In genomic region chr17:38871992-38872605, GRCh38 we compare ENCODE assay signal across 9 cellular contexts. TPM values are rescaled to one million over a fixed set of nuclear protein-coding genes. Genes with fewer than 3 reads are reported as not detected.
A peak's percentile ranks its signal among the peaks of the same experiment; 100 is the strongest.
DNase-seq lines count a peak whose midpoint lies in the region; ATAC-seq, FAIRE-seq and TF ChIP-seq lines count a peak whose summit lies in the region.
"Had no signal": no experiment of that assay in that cellular context is flagged by ENCODE, and none has a peak within 500 bp of the region (broad histone marks: within the 10 kb centered on the region; RNA-seq: fewer than 3 reads in every experiment).

No MANE protein-coding gene starts in this region.

- no peak for TF ChIP-seq CTCF in heart right ventricle (IDR thresholded peaks at IDR 0.05)
- no peak for TF ChIP-seq CTCF in GM12878 (IDR thresholded peaks at IDR 0.05 in 2 of 3, conservative IDR thresholded peaks at IDR 0.05 in 1 of 3; ENCODE audit: control insufficient read depth in 2 of 3, extremely low read depth in 1 of 3, insufficient read depth in 1 of 3, low read depth in 3 of 3, low read length in 3 of 3)

- peaks cover 10% of the 10 kb centered on the region; the same call in 1 of the 2 replicates for H4K20me1 ChIP-seq in GM12878 (ENCODE audit: control insufficient read depth, insufficient read depth)

- H3K9me3 ChIP-seq in heart right ventricle (no peaks in the 10 kb centered on the region), GM12878 (replicated peaks; ENCODE audit: control insufficient read depth, insufficient read depth, low read length) (no peaks in the 10 kb centered on the region), mesodermal cell (ENCODE audit: control insufficient read depth, low read length) (no peaks in the 10 kb centered on the region)

- no peak for DNase-seq in heart right ventricle
- DNase-seq in cardiac septum (ENCODE audit: low spot score), result no peak
- no peak for DNase-seq in GM12878 (ENCODE audit: low read depth, low spot score)
- no peak for DNase-seq in OCI-M1 (lab: John Stamatoyannopoulos, UW)
- no peak for DNase-seq in hepatic stellate cell (ENCODE audit: low spot score)
- no peak for DNase-seq in medulla oblongata (ENCODE audit: extremely low spot score)
- DNase-seq: NCI-H1105 had no signal

- POLR2A ChIA-PET in GM12878 (lab: Charles Lee), result interaction anchor here (0.5 to 6.3 kb wide), 10 partner anchors 18 to 904 kb away, joined by 3 to 61 read pairs (median 4); partner anchors contain the start of genes MLLT6, RPL19 and RPL23

- in situ Hi-C loops in GM12878 (cut with MboI), result no loop called here

- peaks cover 0 to 27% (median 0%) of the 10 kb centered on the region in 9 donors for H3K36me3 ChIP-seq in heart right ventricle
- peaks cover 0 to 9% of the 10 kb centered on the region in 2 experiments; a peak in 1 of 4 replicates for H3K36me3 ChIP-seq in GM12878 (ENCODE audit: control insufficient read depth in 2 of 2, insufficient read depth in 2 of 2, low read length in 1 of 2)
- H3K36me3 ChIP-seq in mesodermal cell (ENCODE audit: control insufficient read depth, insufficient read depth, low read length), result peaks cover 29% of the 10 kb centered on the region

- H3K4me3 ChIP-seq in heart right ventricle (peak overlapping the region in 9 of 10 donors; percentile 76 to 99 (median 96)), GM12878 (peak overlapping the region; percentile 99), mesodermal cell (ENCODE audit: extremely low read depth, insufficient read depth, low read length, poor library complexity, severe bottlenecking) (peak overlapping the region; percentile 96)

- peak overlapping the region in 9 of 10 donors; percentile 93 to 99 (median 96) for H3K27ac ChIP-seq in heart right ventricle
- H3K27ac ChIP-seq in GM12878 (ENCODE audit: control insufficient read depth, insufficient read depth), result peak overlapping the region; percentile 80
- H3K27ac ChIP-seq in mesodermal cell (ENCODE audit: low read depth, low read length, severe bottlenecking), result no peak overlapping the region

- H2AFZ ChIP-seq in GM12878 (ENCODE audit: control insufficient read depth, low read depth, low read length), result no peak overlapping the region

- H3K4me2 ChIP-seq in GM12878 (ENCODE audit: control insufficient read depth, insufficient read depth), result peak overlapping the region; percentile 95

- BruUV-seq in GM12878 (replicated peaks; lab: Mats Ljungman, UMichigan), result no TSS peak

- peaks cover 63% of the 10 kb centered on the region for H3K79me2 ChIP-seq in GM12878 (ENCODE audit: control insufficient read depth, insufficient read depth, low read length)

- peak overlapping the region; percentile 88 for H3K9ac ChIP-seq in GM12878 (ENCODE audit: control insufficient read depth, insufficient read depth, low read length)

- H3K27me3 ChIP-seq in heart right ventricle (no peaks in the 10 kb centered on the region), GM12878 (replicated peaks in 1 of 2; ENCODE audit: control insufficient read depth in 2 of 2, insufficient read depth in 2 of 2, low read length in 1 of 2) (no peaks in the 10 kb centered on the region)

- CTCF ChIA-PET in GM12878 (lab: Yijun Ruan, JAX), result interaction anchor here (0.6 to 5.4 kb wide), 20 partner anchors 9 to 294 kb away, joined by 3 to 59 read pairs (median 5); partner anchors contain the start of genes ARL5C, LASP1NB and PLXDC1

- intact Hi-C loops in heart right ventricle (cut with DNase I), result loop anchor here in 7 of 10 donors (2.0 to 10.0 kb wide), 7 partner anchors 35 to 283 kb away; partner anchors contain the start of genes PLXDC1 (in 3 of the 7) and FBXO47 (in 2 of the 7)
- intact Hi-C loops in cardiac septum (cut with DNase I), result loop anchor here (5.0 to 10.0 kb wide), 3 partner anchors 35 to 170 kb away; partner anchors contain the start of gene FBXO47
- intact Hi-C loops in GM12878 (cut with micrococcal nuclease; ENCODE audit: unreplicated experiment), result loop anchor here (10.0 kb wide), 1 partner anchor 113 kb away; no protein-coding TSS in a partner anchor

- TF ChIP-seq POLR2A in GM12878 (IDR thresholded peaks at IDR 0.05; ENCODE audit: low read depth, low read length), result no peak

- FAIRE-seq in GM12878 (lab: Jason Lieb, UNC), result peak; percentile 69

- RAD21 ChIA-PET in GM12878 (lab: Charles Lee; ENCODE audit: unreplicated experiment), result interaction anchor here (1.0 to 4.9 kb wide), 11 partner anchors 8 to 360 kb away, joined by 3 to 37 read pairs (median 5); partner anchors contain the start of genes ARL5C, LASP1NB and RPL23

- no peak for TF ChIP-seq RAD21 in GM12878 (IDR thresholded peaks at IDR 0.05; ENCODE audit: insufficient read depth, low read depth, low read length)

- SMC1A ChIA-PET in GM12878 (lab: Charles Lee; ENCODE audit: uncharacterized antibody, unreplicated experiment), result interaction anchor here (0.6 to 4.7 kb wide), 17 partner anchors 9 to 281 kb away, joined by 3 to 31 read pairs (median 5); partner anchors contain the start of genes CWC25, LASP1NB and RPL23

- H3K4me1 ChIP-seq in heart right ventricle (peaks cover 30 to 81% (median 73%) of the 10 kb centered on the region in 9 donors), GM12878 (ENCODE audit: control insufficient read depth, insufficient read depth, low read length) (peaks cover 22% of the 10 kb centered on the region), mesodermal cell (ENCODE audit: control insufficient read depth, insufficient read depth, low read length, poor library complexity, severe bottlenecking) (peaks cover 46% of the 10 kb centered on the region)

- WGBS in heart right ventricle, 2 donors, result 25 to 29% methylated on average over 5 of the region's 5 CpGs
- 0% methylated on average over 5 of the region's 5 CpGs for WGBS in GM12878 (ENCODE audit: insufficient coverage, insufficient replicate concordance, low lambda C conversion rate, missing lambda C conversion rate)
- 78 to 88% methylated on average over 1 of the region's 5 CpGs for WGBS in mesodermal cell (ENCODE audit: insufficient coverage in 2 of 2), 2 experiments

- TF ChIP-seq EP300 in GM12878 (IDR thresholded peaks at IDR 0.05; ENCODE audit: borderline replicate concordance in 1 of 2, control insufficient read depth in 1 of 2, low read depth in 2 of 2, low read length in 2 of 2), result no peak

- ATAC-seq in heart right ventricle (no peak), GM12878 (no peak), HG03097 (IDR thresholded peaks at IDR 0.05; ENCODE audit: low FRiP score, unreplicated experiment) (no peak)

RNA-seq across cellular contexts. Expression of gene LASP1, which starts 2.2 kb away (rescaled TPM):
- total RNA-seq in heart right ventricle (10 to 100 TPM; 19.5 to 56.9 (median 23.0) TPM), cardiac septum (25.3 TPM), GM12878 (2014; rRNA removed) (40.9 and 42.3 TPM in 2 replicates), GM12878 (2014; rRNA removed; fragmentation: Illumina TruSeq; extraction: Trizol) (33.8 and 37.6 TPM in 2 replicates), GM12878 (2021) (105 and 114 TPM in 2 replicates)
- polyA plus RNA-seq in heart right ventricle (10 to 100 TPM; 21.3 to 25.4 TPM), GM12878 (2011; rRNA removed) (39.4 and 47.7 TPM in 2 replicates), GM12878 (2014; fragmentation: Illumina TruSeq; extraction: Trizol) (69.5 and 81.8 TPM in 2 replicates), GM12878 (2014; fragmentation: Nextera tagmentation; extraction: Ambion mirVana) (10 to 100 TPM; 21.0 to 27.0 TPM), GM12878 (2014; rRNA removed) (78.9 and 85.4 TPM in 2 replicates), GM12878 (2016; fragmentation: Nextera tagmentation; extraction: Ambion mirVana) (10 to 100 TPM; 70.8 to 74.5 TPM)
- 86.9 and 95.9 TPM in 2 replicates for total RNA-seq in GM12878 (2013; cell fraction: nucleolus; rRNA removed)
- 52.3 TPM for polyA plus RNA-seq in GM12878 (2011; ENCODE audit: low read depth)
- polyA plus RNA-seq in GM12878 (2011; cell fraction: cytosol; rRNA removed), result 88.5 and 98.7 TPM in 2 replicates
- polyA plus RNA-seq in GM12878 (2011; cell fraction: nucleus; rRNA removed), result 47.3 and 65.2 TPM in 2 replicates
- 89.6 and 99.7 TPM in 2 replicates for polyA plus RNA-seq in GM12878 (2012)
- polyA minus RNA-seq in GM12878 (2011; rRNA and poly(A)+ RNA removed), result 53.3 and 89.4 TPM in 2 replicates
- 35.5 and 39.2 TPM in 2 replicates for polyA minus RNA-seq in GM12878 (2011; cell fraction: cytosol; rRNA and poly(A)+ RNA removed)
- polyA minus RNA-seq in GM12878 (2011; cell fraction: nucleus; rRNA and poly(A)+ RNA removed), result 19.1 and 33.7 TPM in 2 replicates
- 151 TPM for polyA plus RNA-seq in mesodermal cell (2013, experiment 1 of 2)
- polyA plus RNA-seq in mesodermal cell (2013, experiment 2 of 2), result 139 TPM

RNA-seq across cellular contexts. Expression of gene RPL23, which starts 18.6 kb away (rescaled TPM):
- total RNA-seq in heart right ventricle (100 to 1,000 TPM; 725 to 991 (median 835) TPM), cardiac septum (564 TPM), GM12878 (2014; rRNA removed) (2,317 and 2,414 TPM in 2 replicates), GM12878 (2014; rRNA removed; fragmentation: Illumina TruSeq; extraction: Trizol) (3,231 and 3,325 TPM in 2 replicates), GM12878 (2021) (2,200 and 2,256 TPM in 2 replicates)
- polyA plus RNA-seq in heart right ventricle (1,000 to 10,000 TPM; 1,798 to 2,733 TPM), GM12878 (2011; rRNA removed) (2,867 and 3,528 TPM in 2 replicates), GM12878 (2014; fragmentation: Illumina TruSeq; extraction: Trizol) (4,821 and 5,052 TPM in 2 replicates), GM12878 (2014; fragmentation: Nextera tagmentation; extraction: Ambion mirVana) (1,000 to 10,000 TPM; 3,319 to 3,754 TPM), GM12878 (2014; rRNA removed) (3,219 and 3,296 TPM in 2 replicates), GM12878 (2016; fragmentation: Nextera tagmentation; extraction: Ambion mirVana) (1,000 to 10,000 TPM; 2,341 to 2,536 TPM)
- 251 and 278 TPM in 2 replicates for total RNA-seq in GM12878 (2013; cell fraction: nucleolus; rRNA removed)
- polyA plus RNA-seq in GM12878 (2011; ENCODE audit: low read depth), result 15,073 TPM
- polyA plus RNA-seq in GM12878 (2011; cell fraction: cytosol; rRNA removed), result 1,769 and 1,817 TPM in 2 replicates
- 668 and 763 TPM in 2 replicates for polyA plus RNA-seq in GM12878 (2011; cell fraction: nucleus; rRNA removed)
- polyA plus RNA-seq in GM12878 (2012), result 4,332 and 4,612 TPM in 2 replicates
- 682 and 694 TPM in 2 replicates for polyA minus RNA-seq in GM12878 (2011; rRNA and poly(A)+ RNA removed)
- polyA minus RNA-seq in GM12878 (2011; cell fraction: cytosol; rRNA and poly(A)+ RNA removed), result 326 and 362 TPM in 2 replicates
- 94.9 and 131 TPM in 2 replicates for polyA minus RNA-seq in GM12878 (2011; cell fraction: nucleus; rRNA and poly(A)+ RNA removed)
- 2,211 TPM for polyA plus RNA-seq in mesodermal cell (2013, experiment 1 of 2)
- polyA plus RNA-seq in mesodermal cell (2013, experiment 2 of 2), result 2,367 TPM

RNA-seq across cellular contexts. Expression of gene CWC25, which starts 47.0 kb away (rescaled TPM):
- total RNA-seq in heart right ventricle (10 to 100 TPM in 2 of 10 donors, 1 to 10 TPM in 8; 7.7 to 11.2 (median 9.0) TPM), cardiac septum (10.4 TPM), GM12878 (2014; rRNA removed) (14.7 and 17.5 TPM in 2 replicates), GM12878 (2014; rRNA removed; fragmentation: Illumina TruSeq; extraction: Trizol) (18.5 and 19.9 TPM in 2 replicates), GM12878 (2021) (15.9 and 17.1 TPM in 2 replicates)
- polyA plus RNA-seq in heart right ventricle (10 to 100 TPM in 1 of 2 donors, 1 to 10 TPM in 1; 9.1 to 22.6 TPM), GM12878 (2011; rRNA removed) (29.6 and 30.7 TPM in 2 replicates), GM12878 (2014; fragmentation: Illumina TruSeq; extraction: Trizol) (29.7 and 29.9 TPM in 2 replicates), GM12878 (2014; fragmentation: Nextera tagmentation; extraction: Ambion mirVana) (10 to 100 TPM; 25.0 to 29.7 TPM), GM12878 (2014; rRNA removed) (19.9 and 28.1 TPM in 2 replicates), GM12878 (2016; fragmentation: Nextera tagmentation; extraction: Ambion mirVana) (10 to 100 TPM; 15.4 to 20.9 TPM)
- total RNA-seq in GM12878 (2013; cell fraction: nucleolus; rRNA removed), result 35.9 and 43.1 TPM in 2 replicates
- polyA plus RNA-seq in GM12878 (2011; ENCODE audit: low read depth), result 15.8 TPM
- polyA plus RNA-seq in GM12878 (2011; cell fraction: cytosol; rRNA removed), result 25.2 and 26.9 TPM in 2 replicates
- 82.1 and 92.2 TPM in 2 replicates for polyA plus RNA-seq in GM12878 (2011; cell fraction: nucleus; rRNA removed)
- 20.4 and 24.4 TPM in 2 replicates for polyA plus RNA-seq in GM12878 (2012)
- polyA minus RNA-seq in GM12878 (2011; rRNA and poly(A)+ RNA removed), result 14.0 and 14.2 TPM in 2 replicates
- 3.2 and 5.6 TPM in 2 replicates for polyA minus RNA-seq in GM12878 (2011; cell fraction: cytosol; rRNA and poly(A)+ RNA removed)
- 7.7 and 10.5 TPM in 2 replicates for polyA minus RNA-seq in GM12878 (2011; cell fraction: nucleus; rRNA and poly(A)+ RNA removed)
- polyA plus RNA-seq in mesodermal cell (2013, experiment 1 of 2), result 17.7 TPM
- 15.8 TPM for polyA plus RNA-seq in mesodermal cell (2013, experiment 2 of 2)
